10 cellular contexts compared by ENCODE assay signal in the genomic region with DNA sequence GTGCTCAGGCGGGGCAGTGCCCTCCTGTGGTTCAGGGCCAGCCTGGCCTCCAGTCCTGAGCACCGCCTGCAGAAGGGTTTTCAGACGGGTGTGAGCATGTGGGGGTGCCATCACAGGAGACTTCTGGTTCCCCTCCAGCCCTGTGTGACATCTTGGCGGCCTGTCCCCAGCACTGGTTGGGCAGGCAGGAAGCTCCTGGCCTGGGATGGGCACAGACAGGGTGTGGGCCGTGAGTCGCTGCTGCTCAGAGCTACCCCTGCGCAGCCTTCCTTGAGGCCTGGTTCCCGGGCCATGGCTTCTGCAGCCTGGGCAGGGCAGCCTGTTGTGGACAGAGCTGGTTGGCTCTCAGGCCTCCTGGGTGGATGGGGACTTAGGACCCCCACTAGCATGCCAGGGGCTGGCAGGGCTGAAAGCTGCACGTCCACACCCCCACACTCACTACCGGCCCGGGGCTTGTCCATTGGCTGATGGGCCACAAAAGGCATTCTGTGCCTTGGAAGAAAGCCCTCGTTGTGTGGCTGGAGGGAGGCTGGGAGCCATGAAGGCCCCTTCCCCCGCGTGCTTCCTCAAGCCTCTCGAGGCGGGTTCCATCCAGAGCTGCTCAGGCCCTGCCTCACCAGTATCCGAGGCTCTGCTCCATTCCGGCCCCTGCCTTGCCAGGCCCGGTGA. TPM values are rescaled to one million over a fixed set of nuclear protein-coding genes. Genes with fewer than 3 reads are reported as not detected.
DNase-seq lines count a peak whose midpoint lies in the region; ATAC-seq, FAIRE-seq and TF ChIP-seq lines count a peak whose summit lies in the region.
"Had no signal": no experiment of that assay in that cellular context is flagged by ENCODE, and none has a peak within 500 bp of the region (broad histone marks: within the 10 kb centered on the region; RNA-seq: fewer than 3 reads in every experiment).

No MANE protein-coding gene starts in this region.

- H2BK5ac ChIP-seq in neuronal stem cell (ENCODE audit: low read length), result peak overlapping the region; percentile 95

- FAIRE-seq in A549 (lab: Jason Lieb, UNC), result no peak

- H3K79me1 ChIP-seq in neuronal stem cell (ENCODE audit: low read depth, low read length), result peaks cover 63% of the 10 kb centered on the region

- H2BK12ac ChIP-seq in neuronal stem cell (ENCODE audit: low read length), result peak overlapping the region; percentile 75

- no peak overlapping the region for H4K91ac ChIP-seq in neuronal stem cell (ENCODE audit: low read depth, low read length, poor library complexity)

- peak overlapping the region; percentile 99 for H3K18ac ChIP-seq in neuronal stem cell (ENCODE audit: low read length)

- peak overlapping the region; percentile 68 for H3K23ac ChIP-seq in neuronal stem cell (ENCODE audit: low read depth, low read length, poor library complexity)

- 77% methylated on average over 19 of the region's 19 CpGs for WGBS in A549 (ENCODE audit: missing lambda C conversion rate)
- no CpG with 5 or more reads among the region's 19 CpGs for WGBS in neuronal stem cell (ENCODE audit: extremely low coverage in 2 of 2, insufficient read length in 2 of 2, insufficient replicate concordance in 1 of 2), 2 donors

- peak overlapping the region; percentile 93 for H3K4ac ChIP-seq in neuronal stem cell (ENCODE audit: low read length)

- no peaks in the 10 kb centered on the region for H3K36me3 ChIP-seq in neuronal stem cell (replicated peaks in 1 of 2; ENCODE audit: control insufficient read depth in 2 of 2, insufficient read depth in 2 of 2, low read length in 2 of 2)

- H3K27ac ChIP-seq in A549, result peak overlapping the region; percentile 93 to 97
- peak overlapping the region; percentile 75 for H3K27ac ChIP-seq in neuronal stem cell (replicated peaks; ENCODE audit: low read length)
- H3K27ac ChIP-seq: parathyroid adenoma had no signal

- TF ChIP-seq POLR2A in A549 (IDR thresholded peaks at IDR 0.05; ENCODE audit: low read length), result no peak

- no peak for TF ChIP-seq RAD21 in A549 (conservative IDR thresholded peaks at IDR 0.05 in 1 of 2, IDR thresholded peaks at IDR 0.05 in 1 of 2)

- no peak for TF ChIP-seq EP300 in A549 (IDR thresholded peaks at IDR 0.05)

- DNase-seq in A549 (ENCODE audit: low read depth in 1 of 2, low spot score in 1 of 2), result no peak
- peak; percentile 38 for DNase-seq in MV-4-11 (lab: John Stamatoyannopoulos, UW)
- DNase-seq in epithelial cell of esophagus (ENCODE audit: low read depth), result peak; percentile 37
- DNase-seq in neuronal stem cell (ENCODE audit: low spot score), result peak; percentile 23
- no peak for DNase-seq in RKO (ENCODE audit: low spot score)
- DNase-seq in cortex of kidney (lab: John Stamatoyannopoulos, UW), result no peak
- DNase-seq: activated T-cell treated with anti-CD3 and anti-CD28 coated beads for 4 hours had no signal

- H3K14ac ChIP-seq in neuronal stem cell (ENCODE audit: low read length), result peak overlapping the region; percentile 47

- H3K9ac ChIP-seq in neuronal stem cell (ENCODE audit: low read depth, low read length, poor library complexity), result peak overlapping the region; percentile 71
- H3K9ac ChIP-seq: parathyroid adenoma had no signal

- no peak overlapping the region for H3K4me3 ChIP-seq in A549
- H3K4me3 ChIP-seq in epithelial cell of esophagus (ENCODE audit: low read length), result no peak overlapping the region
- no peak overlapping the region for H3K4me3 ChIP-seq in neuronal stem cell (ENCODE audit: low read length in 2 of 2)

- peak overlapping the region; percentile 96 for H2BK120ac ChIP-seq in neuronal stem cell (ENCODE audit: low read depth, low read length)

- H3K4me2 ChIP-seq in A549 (peak overlapping the region; percentile 41), neuronal stem cell (ENCODE audit: insufficient read depth, low read length, poor library complexity, severe bottlenecking) (peak overlapping the region; percentile 18)

- no peak overlapping the region for H4K8ac ChIP-seq in neuronal stem cell (ENCODE audit: low read depth, low read length)

- no peak overlapping the region for H2AFZ ChIP-seq in neuronal stem cell (ENCODE audit: low read length)
- H2AFZ ChIP-seq: parathyroid adenoma had no signal

- H2AK5ac ChIP-seq in neuronal stem cell (ENCODE audit: low read depth, low read length), result peak overlapping the region; percentile 100

- ATAC-seq in A549, result peak; percentile 32 to 48; a peak in 3 of 6 replicates
- ATAC-seq in GM21447 (IDR thresholded peaks at IDR 0.05; ENCODE audit: unreplicated experiment), result no peak
- ATAC-seq in GM19452 (IDR thresholded peaks at IDR 0.05; ENCODE audit: unreplicated experiment), result no peak

- H3K4me1 ChIP-seq in A549 (peaks cover 82% of the 10 kb centered on the region), neuronal stem cell (ENCODE audit: control insufficient read depth in 2 of 2, insufficient read depth in 1 of 2, low read depth in 1 of 2, low read length in 2 of 2) (peaks cover 13 to 17% of the 10 kb centered on the region in 2 donors)

- CTCF ChIA-PET in A549 (lab: Yijun Ruan, JAX), result interaction anchor here (0.6 to 2.1 kb wide), 7 partner anchors 9 to 214 kb away, joined by 3 to 10 read pairs (median 3); no protein-coding TSS in a partner anchor

- POLR2A ChIA-PET in A549 (lab: Yijun Ruan, JAX), result interaction anchor here (1.5 to 1.7 kb wide), 2 partner anchors 19 to 22 kb away, joined by 3 to 4 read pairs; no protein-coding TSS in a partner anchor

- peak overlapping the region; percentile 100 for H2BK15ac ChIP-seq in neuronal stem cell (ENCODE audit: low read length)

- TF ChIP-seq CTCF in A549 (IDR thresholded peaks at IDR 0.05) (no peak), epithelial cell of esophagus (IDR thresholded peaks at IDR 0.05; ENCODE audit: insufficient read depth, low read depth, low read length, missing control alignments) (no peak)

- H3K27me3 ChIP-seq in neuronal stem cell (ENCODE audit: control insufficient read depth in 3 of 3, insufficient read depth in 3 of 3, low read depth in 1 of 3, low read length in 3 of 3), result no peaks in the 10 kb centered on the region

- H3K9me3 ChIP-seq in A549 (no peaks in the 10 kb centered on the region), neuronal stem cell (replicated peaks in 1 of 2; ENCODE audit: control insufficient read depth in 2 of 2, insufficient read depth in 1 of 2, low read depth in 1 of 2, low read length in 2 of 2) (no peaks in the 10 kb centered on the region)

TF ChIP-seq in A549, 52 proteins besides CTCF, POLR2A, EP300 and RAD21:
- TF ChIP-seq POLR2AphosphoS2 (conservative IDR thresholded peaks at IDR 0.05; ENCODE audit: low read length) (no peak), MAZ (IDR thresholded peaks at IDR 0.05; ENCODE audit: borderline replicate concordance, low read depth, low read length) (no peak), RCOR1 (IDR thresholded peaks at IDR 0.05; ENCODE audit: low read depth, low read length) (no peak), TP53 (CRISPR knock-in tag; IDR thresholded peaks at IDR 0.05) (no peak), JUNB (IDR thresholded peaks at IDR 0.05) (no peak)

RNA-seq across cellular contexts. Expression of a gene that starts 58.7 kb away (rescaled TPM):
- polyA plus RNA-seq in A549 (2011; rRNA removed) (6.6 and 10.2 TPM in 2 replicates), A549 (2017; fragmentation: RNase III; extraction: RNeasy Plus Mini Kit Qiagen cat#74134 plus additional on column Dnase treatment) (22.0 to 23.9 TPM (median 22.5 TPM) in 3 replicates)
- 16.7 and 21.8 TPM in 2 replicates for polyA plus RNA-seq in A549 (2012; cell fraction: cytosol; rRNA removed)
- 25.5 and 28.7 TPM in 2 replicates for polyA plus RNA-seq in A549 (2012; cell fraction: nucleus; rRNA removed)
- polyA minus RNA-seq in A549 (2011; rRNA and poly(A)+ RNA removed), result 8.2 and 12.5 TPM in 2 replicates
- 36.1 TPM for polyA plus RNA-seq in neuronal stem cell (2013, experiment 1 of 2)
- 36.3 TPM for polyA plus RNA-seq in neuronal stem cell (2013, experiment 2 of 2)

Comparison
In these comparisons a context has a peak if more than half of its experiments do, and no peak if none do; other contexts are left out.
1. ATAC-seq: peak in A549 (2 of 2); none in GM21447 (single experiment) and GM19452 (single experiment).
2. DNase-seq: peak in MV-4-11 (single experiment), epithelial cell of esophagus (single experiment) and neuronal stem cell (single experiment); none in A549 (0 of 2), RKO (single experiment) and cortex of kidney (single experiment).